Comparison of ENCODE assay signal across 8 cellular contexts in the genomic region with DNA sequence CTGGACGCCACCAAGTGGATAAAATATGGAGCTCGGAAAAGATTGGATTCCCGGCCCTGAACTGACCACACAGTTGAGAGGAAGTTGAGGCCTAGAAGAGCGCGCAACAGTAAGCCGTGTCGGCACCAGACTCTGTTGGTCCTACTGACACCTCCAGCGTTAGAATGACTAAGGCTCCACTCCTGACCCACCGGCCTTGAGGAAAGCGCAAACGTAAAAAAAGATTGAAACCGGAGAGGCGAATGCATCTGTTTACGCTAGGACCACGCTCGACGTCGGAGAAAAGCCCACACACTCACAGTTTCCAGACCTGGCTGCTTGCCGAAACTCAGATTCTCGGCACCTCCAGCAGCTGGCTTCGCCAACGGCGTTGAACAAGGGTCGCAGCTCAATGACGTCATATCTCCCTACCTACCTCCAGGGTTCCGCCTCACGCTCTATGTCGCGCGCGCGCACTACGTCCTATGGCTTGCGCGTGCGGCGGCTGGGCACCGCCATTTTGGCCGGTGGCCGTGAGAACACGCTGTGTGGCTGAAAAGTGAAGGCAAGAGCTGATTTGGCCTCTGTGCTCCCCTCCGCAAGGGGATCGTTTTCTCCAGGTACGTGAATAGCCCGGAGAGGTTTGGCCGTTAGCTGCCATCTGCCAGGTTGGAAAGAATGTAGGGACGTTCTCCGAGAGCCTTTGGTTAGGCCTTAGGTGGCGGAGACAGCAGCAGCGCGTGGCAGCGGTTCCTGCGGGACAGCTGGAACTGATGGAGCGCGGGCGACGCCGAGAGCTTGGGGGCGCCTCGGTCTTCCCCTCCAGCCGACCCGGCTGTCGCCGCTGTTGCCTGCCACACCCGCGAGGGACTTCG. TPM values are rescaled to one million over a fixed set of nuclear protein-coding genes. Genes with fewer than 3 reads are reported as not detected.
DNase-seq lines count a peak whose midpoint lies in the region; ATAC-seq and TF ChIP-seq lines count a peak whose summit lies in the region.

A gene (plus strand): TSS at position 491 of the 854 bp plus-strand sequence. CDS start 6,102 bp downstream, outside the sequence.
A gene with protein sequence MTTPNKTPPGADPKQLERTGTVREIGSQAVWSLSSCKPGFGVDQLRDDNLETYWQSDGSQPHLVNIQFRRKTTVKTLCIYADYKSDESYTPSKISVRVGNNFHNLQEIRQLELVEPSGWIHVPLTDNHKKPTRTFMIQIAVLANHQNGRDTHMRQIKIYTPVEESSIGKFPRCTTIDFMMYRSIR (minus strand): TSS at position 376 of the 854 bp plus-strand sequence. CDS start 2,097 bp downstream, outside the sequence.

- peak; percentile 75 for DNase-seq in BJ (ENCODE audit: low read depth)
- DNase-seq in NCI-H526 (lab: John Stamatoyannopoulos, UW): peak; percentile 94 to 99
- peak; percentile 98 for DNase-seq in activated CD4-positive, alpha-beta T cell treated with anti-CD3 and anti-CD28 coated beads for 48 hours
- peak; percentile 96 for DNase-seq in colonic mucosa
- peak; percentile 86 to 95 for DNase-seq in stimulated activated CD4-positive, alpha-beta T cell treated with anti-CD3 and anti-CD28 coated beads, Interleukin-1b, Interleukin-23, amount 100 ng/mL, for 4 hours (ENCODE audit: low read depth in 2 of 2)

- peaks cover 7% of the 10 kb centered on the region for H3K4me1 ChIP-seq in colonic mucosa

- ATAC-seq in GM19324 (IDR thresholded peaks at IDR 0.05; ENCODE audit: low FRiP score, unreplicated experiment) (peak; percentile 94), HG03469 (IDR thresholded peaks at IDR 0.05; ENCODE audit: unreplicated experiment) (peak; percentile 65)

- H3K9ac ChIP-seq in colonic mucosa (ENCODE audit: low read depth in 2 of 2, low read length in 2 of 2): peak within 1 kb of the TSS; percentile 75 to 94

- no peaks in the 10 kb centered on the region for H3K27me3 ChIP-seq in BJ (ENCODE audit: control insufficient read depth, insufficient read depth, low read length)
- H3K27me3 ChIP-seq in colonic mucosa: no peaks in the 10 kb centered on the region
- H3K27me3 ChIP-seq in layer of hippocampus (ENCODE audit: control insufficient read depth, insufficient read depth, low read length): no peaks in the 10 kb centered on the region

- TF ChIP-seq CTCF in BJ (IDR thresholded peaks at IDR 0.05; ENCODE audit: insufficient read depth, low read depth, low read length) (peak; percentile 58), colonic mucosa (IDR thresholded peaks at IDR 0.05) (no peak)

- POLR2A ChIA-PET in BJ (lab: Charles Lee): interaction anchor here (0.7 kb wide), 1 partner anchor 1983 kb away, joined by 3 read pairs; no protein-coding TSS in a partner anchor

- no peaks in the 10 kb centered on the region for H3K9me3 ChIP-seq in colonic mucosa

- H3K4me3 ChIP-seq in BJ (ENCODE audit: low read depth, low read length) (peak within 1 kb of the TSS; percentile 59), colonic mucosa (peak within 1 kb of the TSS; percentile 86)

- H3K27ac ChIP-seq in colonic mucosa (peak within 1 kb of the TSS; percentile 95), layer of hippocampus (ENCODE audit: low read depth, low read length) (peak within 1 kb of the TSS; percentile 82)

- no peaks in the 10 kb centered on the region for H3K36me3 ChIP-seq in BJ (ENCODE audit: control insufficient read depth, insufficient read depth, low read length)
- no peaks in the 10 kb centered on the region for H3K36me3 ChIP-seq in colonic mucosa

- CTCF ChIA-PET in BJ (lab: Yijun Ruan, JAX): interaction anchor here (0.6 to 1.5 kb wide), 2 partner anchors 10 to 13 kb away, joined by 3 read pairs; no protein-coding TSS in a partner anchor

- intact Hi-C loops in colonic mucosa (cut with DNase I): no loop called here

RNA-seq across cellular contexts. Expression of the first gene that starts in this region (rescaled TPM):
- polyA plus RNA-seq in BJ (2011; rRNA removed): 50.6 and 86.3 TPM in 2 replicates
- polyA minus RNA-seq in BJ (2011; rRNA and poly(A)+ RNA removed): 33.8 and 41.8 TPM in 2 replicates
- total RNA-seq in colonic mucosa: 10 to 100 TPM; 25.0 to 50.1 TPM

RNA-seq across cellular contexts. Expression of the second gene that starts in this region (rescaled TPM):
- polyA plus RNA-seq in BJ (2011; rRNA removed): 10.3 and 21.0 TPM in 2 replicates
- polyA minus RNA-seq in BJ (2011; rRNA and poly(A)+ RNA removed): 7.0 and 7.9 TPM in 2 replicates
- 10 to 100 TPM; 12.7 to 12.8 TPM for total RNA-seq in colonic mucosa

Comparison
In these comparisons a context has a peak if more than half of its experiments do, and no peak if none do; other contexts are left out.
1. Peak in every context shown above with its lines: DNase-seq, ATAC-seq, H3K4me3 ChIP-seq and H3K27ac ChIP-seq.